22 cellular contexts compared by ENCODE assay signal in the genomic region with DNA sequence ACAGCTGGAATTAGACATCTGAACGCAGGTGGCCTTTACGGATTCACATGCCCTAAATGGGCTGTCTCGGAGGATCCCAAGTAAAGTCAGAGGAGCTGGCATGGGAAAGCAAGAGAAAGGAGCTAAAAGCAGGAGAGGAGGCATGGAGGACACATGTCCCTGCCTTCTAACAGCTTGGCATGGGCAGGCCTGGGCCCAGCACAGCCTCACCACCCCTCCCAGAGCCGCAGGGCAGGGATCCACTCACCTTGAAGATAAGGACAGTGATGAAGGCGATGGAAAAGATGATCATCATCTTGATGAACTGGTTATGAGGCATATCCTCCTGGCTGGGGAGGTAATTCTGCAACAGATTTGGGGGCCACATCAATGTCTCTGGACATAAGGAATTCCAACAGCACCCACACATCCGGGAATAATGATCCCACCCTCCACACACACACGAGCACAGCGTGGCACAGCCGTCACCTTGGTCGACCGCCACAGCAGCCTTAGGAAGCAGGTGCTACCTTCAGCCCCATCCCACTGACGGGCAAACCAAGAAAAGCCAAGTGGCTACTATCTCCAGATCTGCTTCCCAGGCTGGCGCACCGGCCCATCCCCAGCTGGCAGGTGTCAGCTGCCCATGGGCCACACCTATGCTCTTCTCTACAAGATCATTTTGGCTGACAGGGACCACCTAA. TPM values are rescaled to one million over a fixed set of nuclear protein-coding genes. Genes with fewer than 3 reads are reported as not detected.
DNase-seq lines count a peak whose midpoint lies in the region; ATAC-seq, FAIRE-seq and TF ChIP-seq lines count a peak whose summit lies in the region.
"Had no signal": no experiment of that assay in that cellular context is flagged by ENCODE, and none has a peak within 500 bp of the region (broad histone marks: within the 10 kb centered on the region; RNA-seq: fewer than 3 reads in every experiment).

No MANE protein-coding gene starts in this region.

- H3K27ac ChIP-seq in H1 (ENCODE audit: low read depth, low read length) = no peak overlapping the region
- H3K27ac ChIP-seq: ascending aorta, gastrocnemius medialis had no signal

- H3K23me2 ChIP-seq in H1 (ENCODE audit: low read depth, low read length) = no peaks in the 10 kb centered on the region

- H3K27me3 ChIP-seq in H1 (replicated peaks in 1 of 4; ENCODE audit: control insufficient read depth in 3 of 4, extremely low read depth in 1 of 4, insufficient read depth in 3 of 4, low read length in 3 of 4) = no peaks in the 10 kb centered on the region
- H3K27me3 ChIP-seq: ascending aorta, gastrocnemius medialis had no signal

- CTCF ChIA-PET in activated CD4-positive, alpha-beta memory T cell treated with anti-CD3 and anti-CD28 coated beads for 36 hours (lab: Charles Lee) = interaction anchor here (0.9 to 2.1 kb wide), 2 partner anchors 42 to 45 kb away, joined by 7 to 8 read pairs; no protein-coding TSS in a partner anchor
- CTCF ChIA-PET in H1 (lab: Charles Lee; ENCODE audit: partially characterized antibody) = interaction anchor here (1.9 to 55.1 kb wide), 3 partner anchors 10 to 28 kb away, joined by 13 to 1640 read pairs (median 21); partner anchors contain the start of gene LAPTM5
- CTCF ChIA-PET in HEK293T (lab: Yijun Ruan, JAX) = no interaction called here

- no peak overlapping the region for H3K56ac ChIP-seq in H1 (replicated peaks; ENCODE audit: insufficient read length, low read depth, low read length)

- H2AFZ ChIP-seq in H1 (ENCODE audit: low read length) = no peak overlapping the region

- H2AK5ac ChIP-seq in H1 (ENCODE audit: low read depth, low read length) = no peak overlapping the region

- DNase-seq in activated naive CD4-positive, alpha-beta T cell treated with Interleukin-2 at 50 U/mL for 16 hours = no peak
- DNase-seq in activated CD4-positive, alpha-beta memory T cell treated with anti-CD3 and anti-CD28 coated beads for 36 hours = no peak
- no peak for DNase-seq in H1 (ENCODE audit: low read depth in 1 of 2, low spot score in 2 of 2)
- DNase-seq in stimulated activated naive B cell treated with anti-CD40 and anti-IgM and Interleukin-4, amounts not matched to agents 10 μg/mL and 1 μg/mL and 100 μg/mL, for 72 hours = no peak
- DNase-seq in HEK293T (ENCODE audit: extremely low spot score) = no peak
- no peak for DNase-seq in NCI-H1436 (lab: John Stamatoyannopoulos, UW)
- DNase-seq: Caco-2; gastrocnemius medialis; left colon; NCI-H1436 treated with DMSO at 0.1 percent for 48 hours; NCI-H2171 treated with DMSO at 0.1 percent for 48 hours; NCI-H774; OCI-M1; retina; Right ventricle myocardium superior; stimulated activated CD4-positive, alpha-beta T cell treated with anti-CD3 and anti-CD28 coated beads, Interleukin-12 subunit alpha, Interleukin-12 subunit beta, amount 100 ng/mL, for 4 hours; stimulated activated CD8-positive, alpha-beta memory T cell treated with anti-CD3 and anti-CD28 coated beads, Interleukin-4, amount 100 ng/mL, for 48 hours had no signal

- no peaks in the 10 kb centered on the region for H3K79me1 ChIP-seq in H1 (ENCODE audit: low read depth, low read length)

- H3K4me1 Mint-ChIP-seq in activated naive CD4-positive, alpha-beta T cell treated with anti-CD3 and anti-CD28 coated beads, Interleukin-2, amount 50 U/mL, for 24 hours = peaks cover 48% of the 10 kb centered on the region
- H3K4me1 Mint-ChIP-seq in activated CD4-positive, alpha-beta memory T cell treated with anti-CD3 and anti-CD28 coated beads for 36 hours (ENCODE audit: low read depth) = peaks cover 36% of the 10 kb centered on the region
- H3K4me1 Mint-ChIP-seq in stimulated activated naive B cell treated with anti-CD40 and anti-IgM and Interleukin-4, amounts not matched to agents 10 μg/mL and 1 μg/mL and 100 μg/mL, for 72 hours = peaks cover 50 to 82% of the 10 kb centered on the region in 2 donors

- H4K20me1 ChIP-seq in H1 (replicated peaks in 1 of 2; ENCODE audit: control insufficient read depth in 1 of 2, insufficient read depth in 2 of 2, low read length in 2 of 2) = no peaks in the 10 kb centered on the region

- H3K4me2 ChIP-seq in H1 (ENCODE audit: insufficient read depth in 1 of 2, low read depth in 2 of 2, low read length in 2 of 2) = no peak overlapping the region

- H3K36me3 Mint-ChIP-seq in activated naive CD4-positive, alpha-beta T cell treated with anti-CD3 and anti-CD28 coated beads, Interleukin-2, amount 50 U/mL, for 24 hours = peaks cover 21% of the 10 kb centered on the region
- H3K36me3 Mint-ChIP-seq in activated CD4-positive, alpha-beta memory T cell treated with anti-CD3 and anti-CD28 coated beads for 36 hours = peaks cover 76% of the 10 kb centered on the region
- H3K36me3 Mint-ChIP-seq in stimulated activated naive B cell treated with anti-CD40 and anti-IgM and Interleukin-4, amounts not matched to agents 10 μg/mL and 1 μg/mL and 100 μg/mL, for 72 hours = peaks cover 79 to 97% of the 10 kb centered on the region in 2 donors

- H3K18ac ChIP-seq in H1 (ENCODE audit: extremely low read depth, low read length) = no peak overlapping the region

- no peaks in the 10 kb centered on the region for H3K9me3 Mint-ChIP-seq in activated naive CD4-positive, alpha-beta T cell treated with anti-CD3 and anti-CD28 coated beads, Interleukin-2, amount 50 U/mL, for 24 hours
- no peaks in the 10 kb centered on the region for H3K9me3 Mint-ChIP-seq in activated CD4-positive, alpha-beta memory T cell treated with anti-CD3 and anti-CD28 coated beads for 36 hours
- H3K9me3 Mint-ChIP-seq in stimulated activated naive B cell treated with anti-CD40 and anti-IgM and Interleukin-4, amounts not matched to agents 10 μg/mL and 1 μg/mL and 100 μg/mL, for 72 hours = no peaks in the 10 kb centered on the region
- H3K9me3 Mint-ChIP-seq: H9 had no signal

- H3K4me3 ChIP-seq in H1 (ENCODE audit: extremely low read depth in 1 of 4, insufficient read depth in 2 of 4, low read depth in 3 of 4, low read length in 4 of 4) = no peak overlapping the region
- H3K4me3 ChIP-seq: ascending aorta, gastrocnemius medialis had no signal

- peaks cover 0 to 3% (median 0%) of the 10 kb centered on the region in 4 experiments; a peak in 3 of 7 replicates for H3K4me1 ChIP-seq in H1 (replicated peaks in 1 of 4; ENCODE audit: control insufficient read depth in 3 of 4, insufficient read depth in 4 of 4, low read length in 3 of 4)
- H3K4me1 ChIP-seq: ascending aorta, Caco-2, gastrocnemius medialis had no signal

- TF ChIP-seq CTCF in H1 (IDR thresholded peaks at IDR 0.05; ENCODE audit: control extremely low read depth in 1 of 3, insufficient read depth in 1 of 3, low read depth in 1 of 3, low read length in 3 of 3) = no peak

- FAIRE-seq in H1 (lab: Jason Lieb, UNC) = no peak

- intact Hi-C loops in activated CD4-positive, alpha-beta memory T cell treated with anti-CD3 and anti-CD28 coated beads for 36 hours (cut with micrococcal nuclease) = no loop called here

- no peak overlapping the region for H3K9ac ChIP-seq in H1 (replicated peaks in 1 of 4; ENCODE audit: extremely low read depth in 1 of 4, low read depth in 3 of 4, low read length in 3 of 4)

- no peak for TF ChIP-seq POLR2A in H1 (IDR thresholded peaks at IDR 0.05; ENCODE audit: control extremely low read depth in 1 of 2, low read depth in 2 of 2, low read length in 2 of 2)

- no peak overlapping the region for H3K4me3 Mint-ChIP-seq in activated naive CD4-positive, alpha-beta T cell treated with anti-CD3 and anti-CD28 coated beads, Interleukin-2, amount 50 U/mL, for 24 hours
- H3K4me3 Mint-ChIP-seq in activated CD4-positive, alpha-beta memory T cell treated with anti-CD3 and anti-CD28 coated beads for 36 hours = no peak overlapping the region
- H3K4me3 Mint-ChIP-seq in stimulated activated naive B cell treated with anti-CD40 and anti-IgM and Interleukin-4, amounts not matched to agents 10 μg/mL and 1 μg/mL and 100 μg/mL, for 72 hours = no peak overlapping the region
- H3K4me3 Mint-ChIP-seq: H9 had no signal

- H3K79me2 ChIP-seq in H1 (ENCODE audit: control insufficient read depth in 1 of 2, insufficient read depth in 2 of 2, low read length in 2 of 2) = no peaks in the 10 kb centered on the region

- H3K23ac ChIP-seq in H1 (ENCODE audit: insufficient read length) = no peak overlapping the region

- H4K8ac ChIP-seq in H1 (ENCODE audit: extremely low read depth, insufficient read depth, low read length) = no peak overlapping the region

- H2BK12ac ChIP-seq in H1 (ENCODE audit: low read depth, low read length) = no peak overlapping the region

- H2BK120ac ChIP-seq in H1 (replicated peaks; ENCODE audit: low read depth, low read length) = no peak overlapping the region

- no peaks in the 10 kb centered on the region for H3K9me3 ChIP-seq in H1 (ENCODE audit: insufficient read depth in 2 of 2, low read depth in 1 of 2, low read length in 1 of 2)
- H3K9me3 ChIP-seq: ascending aorta, Caco-2, gastrocnemius medialis had no signal

- ATAC-seq in stimulated activated naive B cell treated with anti-CD40 and anti-IgM and Interleukin-4, amounts not matched to agents 10 μg/mL and 1 μg/mL and 100 μg/mL, for 72 hours (replicated peaks) = no peak
- no peak for ATAC-seq in GM18858 (IDR thresholded peaks at IDR 0.05; ENCODE audit: unreplicated experiment)
- ATAC-seq: esophagus mucosa, gastrocnemius medialis, left colon had no signal

- no peak overlapping the region for H3K4ac ChIP-seq in H1 (replicated peaks; ENCODE audit: insufficient read length, low read depth, low read length)

- H3K27me3 Mint-ChIP-seq in activated naive CD4-positive, alpha-beta T cell treated with anti-CD3 and anti-CD28 coated beads, Interleukin-2, amount 50 U/mL, for 24 hours = no peaks in the 10 kb centered on the region
- no peaks in the 10 kb centered on the region for H3K27me3 Mint-ChIP-seq in activated CD4-positive, alpha-beta memory T cell treated with anti-CD3 and anti-CD28 coated beads for 36 hours
- H3K27me3 Mint-ChIP-seq in stimulated activated naive B cell treated with anti-CD40 and anti-IgM and Interleukin-4, amounts not matched to agents 10 μg/mL and 1 μg/mL and 100 μg/mL, for 72 hours = no peaks in the 10 kb centered on the region

- no peak overlapping the region for H4K5ac ChIP-seq in H1 (ENCODE audit: insufficient read length, low read depth, low read length)

- peak overlapping the region; percentile 11; the same call in 1 of the 2 replicates for H2BK5ac ChIP-seq in H1 (ENCODE audit: low read depth, low read length)

- TF ChIP-seq EP300 in H1 (IDR thresholded peaks at IDR 0.05; ENCODE audit: borderline replicate concordance in 1 of 2, low read depth in 2 of 2, low read length in 2 of 2) = no peak

- H3K27ac Mint-ChIP-seq in activated naive CD4-positive, alpha-beta T cell treated with anti-CD3 and anti-CD28 coated beads, Interleukin-2, amount 50 U/mL, for 24 hours = peak overlapping the region; percentile 80
- H3K27ac Mint-ChIP-seq in activated CD4-positive, alpha-beta memory T cell treated with anti-CD3 and anti-CD28 coated beads for 36 hours = peak overlapping the region; percentile 19
- H3K27ac Mint-ChIP-seq in stimulated activated naive B cell treated with anti-CD40 and anti-IgM and Interleukin-4, amounts not matched to agents 10 μg/mL and 1 μg/mL and 100 μg/mL, for 72 hours = peak overlapping the region; percentile 65

- H4K91ac ChIP-seq in H1 (replicated peaks; ENCODE audit: insufficient read length, low read length) = no peak overlapping the region

- 87% methylated on average over 12 of the region's 14 CpGs; no CpG with 5 or more reads in 1 of the 2 experiments for WGBS in H1 (ENCODE audit: extremely low coverage in 1 of 2, insufficient coverage in 1 of 2, insufficient read length in 1 of 2, insufficient replicate concordance in 2 of 2, low coverage in 1 of 2, low lambda C conversion rate in 2 of 2, missing lambda C conversion rate in 1 of 2), 2 experiments

- H2BK15ac ChIP-seq in H1 (ENCODE audit: low read length) = no peak overlapping the region

- no peaks in the 10 kb centered on the region for H3K36me3 ChIP-seq in H1 (ENCODE audit: control insufficient read depth in 2 of 4, insufficient read depth in 4 of 4, low read length in 3 of 4)
- H3K36me3 ChIP-seq: gastrocnemius medialis had no signal

- POLR2A ChIA-PET in activated CD4-positive, alpha-beta memory T cell treated with anti-CD3 and anti-CD28 coated beads for 36 hours (lab: Charles Lee) = interaction anchor here (1.2 kb wide), 1 partner anchor 17 kb away, joined by 3 read pairs; no protein-coding TSS in a partner anchor
- POLR2A ChIA-PET in H1 (lab: Charles Lee; ENCODE audit: partially characterized antibody) (no interaction called here), HEK293T (lab: Yijun Ruan, JAX) (no interaction called here)

- H3K14ac ChIP-seq in H1 (ENCODE audit: insufficient read length) = no peak overlapping the region

- TF ChIP-seq RAD21 in H1 (IDR thresholded peaks at IDR 0.05 in 1 of 2, conservative IDR thresholded peaks at IDR 0.05 in 1 of 2; ENCODE audit: low read depth in 2 of 2, low read length in 2 of 2) = no peak

- H2BK20ac ChIP-seq in H1 (ENCODE audit: low read length) = no peak overlapping the region

RNA-seq across cellular contexts. Expression of gene MATN1, which starts 14.1 kb away (rescaled TPM):
- under 1 TPM in 1 of 2 experiments, not detected in 1; 0.34 TPM for total RNA-seq in activated CD4-positive, alpha-beta memory T cell treated with anti-CD3 and anti-CD28 coated beads for 36 hours
- 0.11 and 0.28 TPM in 2 replicates for total RNA-seq in H1 (2021; fragmentation: NEBNext Ultra II Directional; extraction: Animal tissue kit (Norgen Biotek cat#: 25700))
- polyA plus RNA-seq in H1 (2011; rRNA removed) = 0.11 and 0.12 TPM in 2 replicates
- 0.23 TPM for polyA plus RNA-seq in H1 (2011; cell fraction: cytosol; rRNA removed)
- polyA plus RNA-seq in H1 (2011; cell fraction: nucleus; rRNA removed) = 0.19 TPM
- polyA plus RNA-seq in H1 (2012, experiment 1 of 2) = 0.11 to 0.32 TPM (median 0.16 TPM) in 4 replicates
- polyA plus RNA-seq in H1 (2012, experiment 2 of 2) = not detected
- 0.08 TPM for polyA plus RNA-seq in H1 (2013, experiment 1 of 2)
- polyA plus RNA-seq in H1 (2013, experiment 2 of 2) = 0.11 TPM
- polyA minus RNA-seq in H1 (2011; rRNA and poly(A)+ RNA removed) = 0.13 and 0.24 TPM in 2 replicates
- polyA minus RNA-seq in H1 (2011; cell fraction: cytosol; rRNA and poly(A)+ RNA removed) = not detected
- not detected for polyA minus RNA-seq in H1 (2011; cell fraction: nucleus; rRNA and poly(A)+ RNA removed)
- total RNA-seq: Caco-2, esophagus mucosa, gastrocnemius medialis, H9, left colon, Right ventricle myocardium superior had no signal

RNA-seq across cellular contexts. Expression of gene LAPTM5, which starts 20.1 kb away (rescaled TPM):
- total RNA-seq in activated CD4-positive, alpha-beta memory T cell treated with anti-CD3 and anti-CD28 coated beads for 36 hours = 100 to 1,000 TPM; 190 to 196 TPM
- total RNA-seq in H1 (2021; fragmentation: NEBNext Ultra II Directional; extraction: Animal tissue kit (Norgen Biotek cat#: 25700)) = 0.37 and 0.52 TPM in 2 replicates
- polyA plus RNA-seq in H1 (2011; rRNA removed) = 0.77 and 1.4 TPM in 2 replicates
- polyA plus RNA-seq in H1 (2011; cell fraction: cytosol; rRNA removed) = 0.83 TPM
- polyA plus RNA-seq in H1 (2011; cell fraction: nucleus; rRNA removed) = 0.46 TPM
- polyA plus RNA-seq in H1 (2012, experiment 1 of 2) = 0.39 to 0.60 TPM (median 0.52 TPM) in 3 of 4 replicates, not detected in the other
- 0.18 TPM for polyA plus RNA-seq in H1 (2012, experiment 2 of 2)
- polyA plus RNA-seq in H1 (2013, experiment 1 of 2) = 0.57 TPM
- polyA plus RNA-seq in H1 (2013, experiment 2 of 2) = 0.99 TPM
- polyA minus RNA-seq in H1 (2011; rRNA and poly(A)+ RNA removed) = 1.0 and 1.1 TPM in 2 replicates
- not detected for polyA minus RNA-seq in H1 (2011; cell fraction: cytosol; rRNA and poly(A)+ RNA removed)
- polyA minus RNA-seq in H1 (2011; cell fraction: nucleus; rRNA and poly(A)+ RNA removed) = 0.30 TPM
- total RNA-seq: Caco-2 had no signal

Comparison
In these comparisons a context has a peak if more than half of its experiments do, and no peak if none do; other contexts are left out.
1. H3K27ac Mint-ChIP-seq: peak in every context shown above with its lines; median percentile 80 in activated naive CD4-positive, alpha-beta T cell treated with anti-CD3 and anti-CD28 coated beads, Interleukin-2, amount 50 U/mL, for 24 hours; 65 in stimulated activated naive B cell treated with anti-CD40 and anti-IgM and Interleukin-4, amounts not matched to agents 10 μg/mL and 1 μg/mL and 100 μg/mL, for 72 hours; 19 in activated CD4-positive, alpha-beta memory T cell treated with anti-CD3 and anti-CD28 coated beads for 36 hours.
2. RNA of gene LAPTM5, which starts 20.1 kb away (total RNA-seq): 190 to 196 TPM in activated CD4-positive, alpha-beta memory T cell treated with anti-CD3 and anti-CD28 coated beads for 36 hours; 0.37 to 0.52 TPM in H1; every median in the first group is over 100 times any median in the second.